ENCODE assay signal across 8 cellular contexts in genomic region chr14:32702571-32702970, GRCh38.
DNase-seq lines count a peak whose midpoint lies in the region; ATAC-seq and TF ChIP-seq lines count a peak whose summit lies in the region.

No MANE protein-coding gene starts in this region.

- H3K36me3 ChIP-seq in right atrium auricular region (no peaks in the 10 kb centered on the region), smooth muscle cell (ENCODE audit: low read depth) (no peaks in the 10 kb centered on the region)

- H3K27me3 Mint-ChIP-seq in activated T-cell treated with anti-CD3 and anti-CD28 coated beads, Interleukin-2, amount 50 U/mL, for 4 hours (ENCODE audit: low read depth): no peaks in the 10 kb centered on the region

- H3K4me2 ChIP-seq in smooth muscle cell: peak overlapping the region; percentile 75

- H3F3A ChIP-seq in smooth muscle cell (ENCODE audit: low read depth): no peaks in the 10 kb centered on the region

- DNase-seq in activated T-cell treated with anti-CD3 and anti-CD28 coated beads, Interleukin-2, amount 50 U/mL, for 4 hours: no peak
- peak; percentile 64 for DNase-seq in right atrium auricular region (ENCODE audit: low spot score)
- DNase-seq in smooth muscle cell (lab: John Stamatoyannopoulos, UW; ENCODE audit: unreplicated experiment): no peak
- DNase-seq in HPDE6-E6E7 (ENCODE audit: extremely low spot score): no peak
- DNase-seq in NOMO-1 treated with dmso at 0.1 percent for 144 hours (lab: John Stamatoyannopoulos, UW; ENCODE audit: unreplicated experiment): no peak

- H3K27ac ChIP-seq in right atrium auricular region (peak overlapping the region; percentile 75 to 88), smooth muscle cell (ENCODE audit: low read depth) (peak overlapping the region; percentile 93)

- no peaks in the 10 kb centered on the region for H4K20me1 ChIP-seq in smooth muscle cell (ENCODE audit: low read depth)

- H3K4me1 ChIP-seq in right atrium auricular region (peaks cover 0 to 26% of the 10 kb centered on the region in 2 donors), smooth muscle cell (ENCODE audit: low read depth) (peaks cover 27% of the 10 kb centered on the region)

- no peak overlapping the region for H3K4me3 ChIP-seq in right atrium auricular region
- no peak overlapping the region for H3K4me3 ChIP-seq in smooth muscle cell

- peak overlapping the region; percentile 74 for H3K9ac ChIP-seq in smooth muscle cell (ENCODE audit: low read depth)

- H3K79me2 ChIP-seq in smooth muscle cell (ENCODE audit: low read depth): no peaks in the 10 kb centered on the region

- H3K36me3 Mint-ChIP-seq in activated T-cell treated with anti-CD3 and anti-CD28 coated beads, Interleukin-2, amount 50 U/mL, for 4 hours (ENCODE audit: insufficient read depth): no peaks in the 10 kb centered on the region

- peak overlapping the region; percentile 83 for H2AFZ ChIP-seq in smooth muscle cell (ENCODE audit: low read depth)

- H3K9me3 ChIP-seq in right atrium auricular region (no peaks in the 10 kb centered on the region), smooth muscle cell (replicated peaks; ENCODE audit: low read depth) (no peaks in the 10 kb centered on the region)

- no peaks in the 10 kb centered on the region for H3K9me3 Mint-ChIP-seq in activated T-cell treated with anti-CD3 and anti-CD28 coated beads, Interleukin-2, amount 50 U/mL, for 4 hours

- H3K4me3 Mint-ChIP-seq in activated T-cell treated with anti-CD3 and anti-CD28 coated beads, Interleukin-2, amount 50 U/mL, for 4 hours: no peak overlapping the region

- WGBS in smooth muscle cell (ENCODE audit: low lambda C conversion rate): 16% methylated on average over 8 of the region's 8 CpGs

- TF ChIP-seq CTCF in right atrium auricular region (IDR thresholded peaks at IDR 0.05) (no peak), smooth muscle cell (IDR thresholded peaks at IDR 0.05; ENCODE audit: borderline replicate concordance, insufficient read depth, poor library complexity, severe bottlenecking) (no peak)

- H3K27me3 ChIP-seq in right atrium auricular region (no peaks in the 10 kb centered on the region), smooth muscle cell (ENCODE audit: low read depth) (no peaks in the 10 kb centered on the region)

- ATAC-seq in GM18517 (IDR thresholded peaks at IDR 0.05; ENCODE audit: unreplicated experiment) (peak; percentile 72), HG02870 (IDR thresholded peaks at IDR 0.05; ENCODE audit: unreplicated experiment) (peak; percentile 85), GM21423 (IDR thresholded peaks at IDR 0.05; ENCODE audit: unreplicated experiment) (no peak)
- peak; percentile 71 to 80 for ATAC-seq in activated T-cell treated with anti-CD3 and anti-CD28 coated beads, Interleukin-2, amount 50 U/mL, for 4 hours

- peaks cover 5% of the 10 kb centered on the region for H3K4me1 Mint-ChIP-seq in activated T-cell treated with anti-CD3 and anti-CD28 coated beads, Interleukin-2, amount 50 U/mL, for 4 hours (ENCODE audit: low read depth)
